In genomic region chr2:158738363-158738762, GRCh38 we compare ENCODE assay signal across 38 cellular contexts. TPM values are rescaled to one million over a fixed set of nuclear protein-coding genes. Genes with fewer than 3 reads are reported as not detected.
"Had no signal": no experiment of that assay in that cellular context is flagged by ENCODE, and none has a peak within 500 bp of the region (broad histone marks: within the 10 kb centered on the region; RNA-seq: fewer than 3 reads in every experiment).

No MANE protein-coding gene starts in this region.

- H3K4me3 Mint-ChIP-seq: activated CD4-positive, alpha-beta memory T cell treated with anti-CD3 and anti-CD28 coated beads for 36 hours; activated CD4-positive, alpha-beta T cell treated with anti-CD3 and anti-CD28 coated beads for 36 hours; activated CD4-positive, alpha-beta T cell treated with anti-CD3 and anti-CD28 coated beads, Interleukin-2, amount 10 ng/mL, durations not matched to agents 24 days and 14 days; activated CD8-positive, alpha-beta memory T cell treated with anti-CD3 and anti-CD28 coated beads, Interleukin-2, amount 10 ng/mL, durations not matched to agents 7 days and 5 days; activated CD8-positive, alpha-beta T cell treated with anti-CD3 and anti-CD28 coated beads for 36 hours; activated naive CD4-positive, alpha-beta T cell treated with anti-CD3 and anti-CD28 coated beads, Interleukin-2, amount 10 ng/mL, durations not matched to agents 7 days and 5 days; activated naive CD4-positive, alpha-beta T cell treated with anti-CD3 and anti-CD28 coated beads, Interleukin-2, amount 50 U/mL, for 24 hours; activated naive CD8-positive, alpha-beta T cell; activated naive CD8-positive, alpha-beta T cell treated with anti-CD3 and anti-CD28 coated beads, Interleukin-2, amount 10 ng/mL, durations not matched to agents 7 days and 5 days; activated naive CD8-positive, alpha-beta T cell treated with anti-CD3 and anti-CD28 coated beads, Interleukin-2, amount 50 U/mL, for 24 hours; activated T-cell treated with anti-CD3 and anti-CD28 coated beads, Interleukin-2, amount 50 U/mL, for 24 hours; brain; central memory CD8-positive, alpha-beta T cell; T-helper 1 cell treated with Interleukin-12 subunit alpha and Interleukin-12 subunit beta and Interleukin-4 antibody, amounts not matched to agents 30 μg/mL and 1 μg/mL, for 36 hours; T-helper 2 cell treated with Interferon-gamma antibody and Interleukin-4, amounts not matched to agents 5 μg/mL and 100 μg/mL, for 36 hours; WTC11 had no signal

- DNase-seq: activated CD4-positive, alpha-beta memory T cell treated with anti-CD3 and anti-CD28 coated beads for 36 hours; activated CD4-positive, alpha-beta T cell treated with anti-CD3 and anti-CD28 coated beads for 1 hour; activated CD4-positive, alpha-beta T cell treated with anti-CD3 and anti-CD28 coated beads for 36 hours; activated CD4-positive, alpha-beta T cell treated with anti-CD3 and anti-CD28 coated beads, Interleukin-2, amount 10 ng/mL, durations not matched to agents 24 days and 14 days; activated CD4-positive, alpha-beta T cell treated with anti-CD3 and anti-CD28 coated beads, Interleukin-2, amount 50 U/mL, for 1 hour; activated CD4-positive, alpha-beta T cell treated with anti-CD3 and anti-CD28 coated beads, Interleukin-2, amount 50 U/mL, for 4 hours; activated CD4-positive, CD25-positive, alpha-beta regulatory T cell; activated CD8-positive, alpha-beta memory T cell treated with anti-CD3 and anti-CD28 coated beads, Interleukin-2, amount 10 ng/mL, durations not matched to agents 7 days and 5 days; activated CD8-positive, alpha-beta memory T cell treated with anti-CD3 and anti-CD28 coated beads, Interleukin-2, amount 50 U/mL, for 48 hours; activated CD8-positive, alpha-beta T cell treated with anti-CD3 and anti-CD28 coated beads for 36 hours; activated effector memory CD4-positive, alpha-beta T cell treated with Interleukin-2 at 50 U/mL for 16 hours; activated gamma-delta T cell; activated naive CD4-positive, alpha-beta T cell treated with anti-CD3 and anti-CD28 coated beads, Interleukin-2, amount 10 ng/mL, durations not matched to agents 7 days and 5 days; activated naive CD4-positive, alpha-beta T cell treated with Interleukin-2 at 50 U/mL for 16 hours; activated naive CD8-positive, alpha-beta T cell treated with anti-CD3 and anti-CD28 coated beads, Interleukin-2, amount 10 ng/mL, durations not matched to agents 7 days and 5 days; activated naive CD8-positive, alpha-beta T cell treated with anti-CD3 and anti-CD28 coated beads, Interleukin-2, amount 50 U/mL, for 24 hours; activated T-cell treated with anti-CD3 and anti-CD28 coated beads, Interleukin-2, amount 50 U/mL, for 24 hours; activated T-cell treated with anti-CD3 and anti-CD28 coated beads, Interleukin-2, amount 50 U/mL, for 48 hours; amygdala; anterior cingulate cortex; caudate nucleus; cerebellar nuclear complex; T-helper 1 cell; T-helper 2 cell; T-helper 9 cell; WERI-Rb-1 had no signal

- H3K4me1 Mint-ChIP-seq: activated CD4-positive, alpha-beta T cell treated with anti-CD3 and anti-CD28 coated beads for 36 hours; activated CD4-positive, alpha-beta T cell treated with anti-CD3 and anti-CD28 coated beads, Interleukin-2, amount 10 ng/mL, durations not matched to agents 24 days and 14 days; activated CD8-positive, alpha-beta memory T cell treated with anti-CD3 and anti-CD28 coated beads, Interleukin-2, amount 10 ng/mL, durations not matched to agents 7 days and 5 days; activated naive CD4-positive, alpha-beta T cell treated with anti-CD3 and anti-CD28 coated beads, Interleukin-2, amount 10 ng/mL, durations not matched to agents 7 days and 5 days; activated naive CD4-positive, alpha-beta T cell treated with anti-CD3 and anti-CD28 coated beads, Interleukin-2, amount 50 U/mL, for 24 hours; activated naive CD8-positive, alpha-beta T cell treated with anti-CD3 and anti-CD28 coated beads, Interleukin-2, amount 10 ng/mL, durations not matched to agents 7 days and 5 days; activated naive CD8-positive, alpha-beta T cell treated with anti-CD3 and anti-CD28 coated beads, Interleukin-2, amount 50 U/mL, for 24 hours; central memory CD8-positive, alpha-beta T cell had no signal

- H3K27me3 ChIP-seq: ascending aorta, cardiac muscle cell had no signal

- H3K27ac ChIP-seq: ascending aorta, cardiac muscle cell, WERI-Rb-1 had no signal

- H3K36me3 Mint-ChIP-seq: activated CD4-positive, alpha-beta memory T cell treated with anti-CD3 and anti-CD28 coated beads for 36 hours; activated CD8-positive, alpha-beta memory T cell treated with anti-CD3 and anti-CD28 coated beads, Interleukin-2, amount 10 ng/mL, durations not matched to agents 7 days and 5 days; activated naive CD4-positive, alpha-beta T cell treated with anti-CD3 and anti-CD28 coated beads, Interleukin-2, amount 10 ng/mL, durations not matched to agents 7 days and 5 days; activated naive CD4-positive, alpha-beta T cell treated with anti-CD3 and anti-CD28 coated beads, Interleukin-2, amount 50 U/mL, for 24 hours; activated naive CD8-positive, alpha-beta T cell; activated naive CD8-positive, alpha-beta T cell treated with anti-CD3 and anti-CD28 coated beads, Interleukin-2, amount 10 ng/mL, durations not matched to agents 7 days and 5 days; brain; WTC11 had no signal

- H3K4me1 ChIP-seq: ascending aorta had no signal

- FAIRE-seq: bronchial epithelial cell had no signal

- ATAC-seq: activated CD4-positive, alpha-beta T cell treated with anti-CD3 and anti-CD28 coated beads for 36 hours; activated CD4-positive, CD25-positive, alpha-beta regulatory T cell treated with anti-CD3 and anti-CD28 coated beads, Interleukin-2, amount 50 U/mL, for 24 hours; activated CD8-positive, alpha-beta memory T cell treated with anti-CD3 and anti-CD28 coated beads, Interleukin-2, amount 10 ng/mL, durations not matched to agents 7 days and 5 days; activated CD8-positive, alpha-beta T cell treated with anti-CD3 and anti-CD28 coated beads for 36 hours; activated naive CD8-positive, alpha-beta T cell treated with anti-CD3 and anti-CD28 coated beads, Interleukin-2, amount 50 U/mL, for 24 hours; WTC11 had no signal

- H3K9me3 Mint-ChIP-seq: activated CD4-positive, alpha-beta memory T cell treated with anti-CD3 and anti-CD28 coated beads for 36 hours; activated CD4-positive, alpha-beta T cell treated with anti-CD3 and anti-CD28 coated beads, Interleukin-2, amount 10 ng/mL, durations not matched to agents 24 days and 14 days; activated CD8-positive, alpha-beta T cell treated with anti-CD3 and anti-CD28 coated beads for 36 hours; activated naive CD4-positive, alpha-beta T cell treated with anti-CD3 and anti-CD28 coated beads, Interleukin-2, amount 10 ng/mL, durations not matched to agents 7 days and 5 days; activated naive CD4-positive, alpha-beta T cell treated with anti-CD3 and anti-CD28 coated beads, Interleukin-2, amount 50 U/mL, for 24 hours; activated naive CD8-positive, alpha-beta T cell treated with anti-CD3 and anti-CD28 coated beads, Interleukin-2, amount 10 ng/mL, durations not matched to agents 7 days and 5 days; activated naive CD8-positive, alpha-beta T cell treated with anti-CD3 and anti-CD28 coated beads, Interleukin-2, amount 50 U/mL, for 24 hours; activated T-cell treated with anti-CD3 and anti-CD28 coated beads, Interleukin-2, amount 50 U/mL, for 24 hours; activated T-helper 2 cell treated with anti-CD3 and anti-CD28 coated beads, Interferon-gamma antibody, Interleukin-2, Interleukin-4, amounts not matched to agents 10 μg/mL and 5 μg/mL and 100 μg/mL, durations not matched to agents 14 hours and 24 hours and 36 hours; brain; central memory CD8-positive, alpha-beta T cell; T-helper 1 cell treated with Interleukin-12 subunit alpha and Interleukin-12 subunit beta and Interleukin-4 antibody, amounts not matched to agents 30 μg/mL and 1 μg/mL, for 36 hours; T-helper 2 cell treated with Interferon-gamma antibody and Interleukin-4, amounts not matched to agents 5 μg/mL and 100 μg/mL, for 36 hours; WTC11 had no signal

- H3K4me3 ChIP-seq: ascending aorta, cardiac muscle cell had no signal

- H3K36me3 ChIP-seq: ascending aorta, cardiac muscle cell, WERI-Rb-1 had no signal

- H3K9me3 ChIP-seq: ascending aorta had no signal

- H3K27me3 Mint-ChIP-seq: activated naive CD8-positive, alpha-beta T cell; activated naive CD8-positive, alpha-beta T cell treated with anti-CD3 and anti-CD28 coated beads, Interleukin-2, amount 50 U/mL, for 24 hours had no signal

- H3K27ac Mint-ChIP-seq: activated CD4-positive, alpha-beta memory T cell treated with anti-CD3 and anti-CD28 coated beads for 36 hours; activated CD4-positive, alpha-beta T cell treated with anti-CD3 and anti-CD28 coated beads for 36 hours; activated CD4-positive, alpha-beta T cell treated with anti-CD3 and anti-CD28 coated beads, Interleukin-2, amount 10 ng/mL, durations not matched to agents 24 days and 14 days; activated CD8-positive, alpha-beta memory T cell treated with anti-CD3 and anti-CD28 coated beads, Interleukin-2, amount 10 ng/mL, durations not matched to agents 7 days and 5 days; activated CD8-positive, alpha-beta T cell treated with anti-CD3 and anti-CD28 coated beads for 36 hours; activated naive CD4-positive, alpha-beta T cell treated with anti-CD3 and anti-CD28 coated beads, Interleukin-2, amount 10 ng/mL, durations not matched to agents 7 days and 5 days; activated naive CD4-positive, alpha-beta T cell treated with anti-CD3 and anti-CD28 coated beads, Interleukin-2, amount 50 U/mL, for 24 hours; activated naive CD8-positive, alpha-beta T cell; activated naive CD8-positive, alpha-beta T cell treated with anti-CD3 and anti-CD28 coated beads, Interleukin-2, amount 10 ng/mL, durations not matched to agents 7 days and 5 days; activated naive CD8-positive, alpha-beta T cell treated with anti-CD3 and anti-CD28 coated beads, Interleukin-2, amount 50 U/mL, for 24 hours; activated T-cell treated with anti-CD3 and anti-CD28 coated beads, Interleukin-2, amount 50 U/mL, for 24 hours; activated T-helper 2 cell treated with anti-CD3 and anti-CD28 coated beads, Interferon-gamma antibody, Interleukin-2, Interleukin-4, amounts not matched to agents 10 μg/mL and 5 μg/mL and 100 μg/mL, durations not matched to agents 14 hours and 24 hours and 36 hours; T-helper 1 cell treated with Interleukin-12 subunit alpha and Interleukin-12 subunit beta and Interleukin-4 antibody, amounts not matched to agents 30 μg/mL and 1 μg/mL, for 36 hours; T-helper 2 cell treated with Interferon-gamma antibody and Interleukin-4, amounts not matched to agents 5 μg/mL and 100 μg/mL, for 36 hours; WTC11 had no signal

RNA-seq across cellular contexts. Expression of gene DAPL1, which starts 56.8 kb away (rescaled TPM):
- total RNA-seq: activated CD4-positive, alpha-beta memory T cell treated with anti-CD3 and anti-CD28 coated beads for 36 hours; activated CD4-positive, alpha-beta T cell treated with anti-CD3 and anti-CD28 coated beads for 36 hours; activated CD4-positive, alpha-beta T cell treated with anti-CD3 and anti-CD28 coated beads, Interleukin-2, amount 10 ng/mL, durations not matched to agents 24 days and 14 days; activated CD8-positive, alpha-beta memory T cell treated with anti-CD3 and anti-CD28 coated beads, Interleukin-2, amount 10 ng/mL, durations not matched to agents 7 days and 5 days; activated CD8-positive, alpha-beta T cell treated with anti-CD3 and anti-CD28 coated beads for 36 hours; activated naive CD8-positive, alpha-beta T cell treated with anti-CD3 and anti-CD28 coated beads, Interleukin-2, amount 10 ng/mL, durations not matched to agents 7 days and 5 days; activated T-helper 2 cell treated with anti-CD3 and anti-CD28 coated beads, Interferon-gamma antibody, Interleukin-2, Interleukin-4, amounts not matched to agents 10 μg/mL and 5 μg/mL and 100 μg/mL, durations not matched to agents 14 hours and 24 hours and 36 hours; ascending aorta; bronchial epithelial cell; cardiac muscle cell; WTC11 had no signal
- polyA plus RNA-seq: cardiac muscle cell had no signal
